9 cellular contexts compared by ENCODE assay signal in genomic region chr2:100882645-100883613, GRCh38.
DNase-seq lines count a peak whose midpoint lies in the region; ATAC-seq and TF ChIP-seq lines count a peak whose summit lies in the region.
"Had no signal": no experiment of that assay in that cellular context is flagged by ENCODE, and none has a peak within 500 bp of the region (broad histone marks: within the 10 kb centered on the region; RNA-seq: fewer than 3 reads in every experiment).

No MANE protein-coding gene starts in this region.

- TF ChIP-seq CTCF in liver (IDR thresholded peaks at IDR 0.05; ENCODE audit: low read depth, low read length, missing input control) = no peak
- TF ChIP-seq CTCF in chondrocyte (IDR thresholded peaks at IDR 0.05) = no peak

- no peaks in the 10 kb centered on the region for H3K36me3 ChIP-seq in liver (ENCODE audit: control insufficient read depth in 4 of 4, insufficient read depth in 3 of 4, low read depth in 1 of 4, low read length in 3 of 4)
- no peaks in the 10 kb centered on the region for H3K36me3 ChIP-seq in CD4-positive, alpha-beta memory T cell (ENCODE audit: insufficient read depth, low read length)

- no peaks in the 10 kb centered on the region for H3K9me3 ChIP-seq in liver (ENCODE audit: control insufficient read depth in 4 of 4, low read length in 3 of 4)
- no peaks in the 10 kb centered on the region for H3K9me3 ChIP-seq in CD4-positive, alpha-beta memory T cell (ENCODE audit: control insufficient read depth in 1 of 2, low read length in 2 of 2)

- intact Hi-C loops in CD4-positive, alpha-beta memory T cell (cut with micrococcal nuclease) = no loop called here

- H3K4me3 ChIP-seq in liver (ENCODE audit: low read depth in 1 of 3, low read length in 3 of 3) = no peak overlapping the region
- H3K4me3 ChIP-seq in CD4-positive, alpha-beta memory T cell (ENCODE audit: low read length in 2 of 2) = no peak overlapping the region

- DNase-seq in DMS53 treated with DMSO at 0.1 percent for 48 hours (lab: John Stamatoyannopoulos, UW; ENCODE audit: unreplicated experiment) = peak; percentile 35
- DNase-seq in NCI-H1436 treated with DMSO at 0.1 percent for 48 hours (lab: John Stamatoyannopoulos, UW) = no peak
- DNase-seq in CD1c-positive myeloid dendritic cell (ENCODE audit: extremely low spot score) = no peak
- no peak for DNase-seq in CD4-positive, alpha-beta memory T cell
- no peak for DNase-seq in chondrocyte (ENCODE audit: low spot score)
- DNase-seq: NK-92 treated with Interleukin-12 subunit alpha and Interleukin-12 subunit beta, amount 100 ng/mL, for 24 hours had no signal

- peaks cover 3% of the 10 kb centered on the region for H3K4me1 Mint-ChIP-seq in activated T-helper 17 cell treated with anti-CD3 and anti-CD28 coated beads, Interleukin-2, amount 50 U/mL, for 72 hours
- H3K4me1 Mint-ChIP-seq in CD4-positive, alpha-beta memory T cell = no peaks in the 10 kb centered on the region
- H3K4me1 Mint-ChIP-seq in chondrocyte (ENCODE audit: low read depth) = peaks cover 44% of the 10 kb centered on the region

- WGBS in liver = 72% methylated on average over 11 of the region's 11 CpGs

- POLR2A ChIA-PET in CD4-positive, alpha-beta memory T cell (lab: Charles Lee; ENCODE audit: partially characterized antibody) = no interaction called here

- peak; percentile 73 to 78 for TF ChIP-seq RAD21 in liver (IDR thresholded peaks at IDR 0.05)

- H3K9me3 Mint-ChIP-seq in activated T-helper 17 cell treated with anti-CD3 and anti-CD28 coated beads, Interleukin-2, amount 50 U/mL, for 72 hours = no peaks in the 10 kb centered on the region
- no peaks in the 10 kb centered on the region for H3K9me3 Mint-ChIP-seq in CD4-positive, alpha-beta memory T cell
- no peaks in the 10 kb centered on the region for H3K9me3 Mint-ChIP-seq in chondrocyte (ENCODE audit: low read depth)

- peak overlapping the region; percentile 68 to 80 for H3K27ac ChIP-seq in liver (ENCODE audit: low read depth in 1 of 2, low read length in 2 of 2)
- no peak overlapping the region for H3K27ac ChIP-seq in CD4-positive, alpha-beta memory T cell (ENCODE audit: low read depth, low read length)

- H3K36me3 Mint-ChIP-seq in activated T-helper 17 cell treated with anti-CD3 and anti-CD28 coated beads, Interleukin-2, amount 50 U/mL, for 72 hours (ENCODE audit: low read depth) = no peaks in the 10 kb centered on the region
- H3K36me3 Mint-ChIP-seq in CD4-positive, alpha-beta memory T cell = no peaks in the 10 kb centered on the region
- no peaks in the 10 kb centered on the region for H3K36me3 Mint-ChIP-seq in chondrocyte (ENCODE audit: low read depth)

- H3K27me3 Mint-ChIP-seq in activated T-helper 17 cell treated with anti-CD3 and anti-CD28 coated beads, Interleukin-2, amount 50 U/mL, for 72 hours = no peaks in the 10 kb centered on the region
- peaks cover 0 to 2% of the 10 kb centered on the region in 2 donors for H3K27me3 Mint-ChIP-seq in CD4-positive, alpha-beta memory T cell
- no peaks in the 10 kb centered on the region for H3K27me3 Mint-ChIP-seq in chondrocyte (ENCODE audit: low read depth)

- H3K4me3 Mint-ChIP-seq in activated T-helper 17 cell treated with anti-CD3 and anti-CD28 coated beads, Interleukin-2, amount 50 U/mL, for 72 hours = no peak overlapping the region
- no peak overlapping the region for H3K4me3 Mint-ChIP-seq in CD4-positive, alpha-beta memory T cell
- no peak overlapping the region for H3K4me3 Mint-ChIP-seq in chondrocyte (ENCODE audit: unreplicated experiment)

- no peaks in the 10 kb centered on the region for H3K27me3 ChIP-seq in liver (ENCODE audit: control insufficient read depth in 4 of 4, insufficient read depth in 4 of 4, low read length in 3 of 4)
- H3K27me3 ChIP-seq in CD4-positive, alpha-beta memory T cell (ENCODE audit: insufficient read depth, low read length) = no peaks in the 10 kb centered on the region

- peak; percentile 67 for ATAC-seq in HG02588 (IDR thresholded peaks at IDR 0.05; ENCODE audit: unreplicated experiment)
- peak; percentile 92 for ATAC-seq in activated T-helper 17 cell treated with anti-CD3 and anti-CD28 coated beads, Interleukin-2, amount 50 U/mL, for 72 hours (replicated peaks)

- no peak overlapping the region for H3K27ac Mint-ChIP-seq in activated T-helper 17 cell treated with anti-CD3 and anti-CD28 coated beads, Interleukin-2, amount 50 U/mL, for 72 hours
- no peak overlapping the region for H3K27ac Mint-ChIP-seq in CD4-positive, alpha-beta memory T cell
- H3K27ac Mint-ChIP-seq in chondrocyte (ENCODE audit: unreplicated experiment) = no peak overlapping the region

- H3K9ac ChIP-seq in liver (ENCODE audit: low read depth in 1 of 2, low read length in 2 of 2) = no peak overlapping the region

- peaks cover 14 to 22% (median 16%) of the 10 kb centered on the region in 4 donors for H3K4me1 ChIP-seq in liver (ENCODE audit: control insufficient read depth in 4 of 4, insufficient read depth in 4 of 4, low read length in 3 of 4)
- H3K4me1 ChIP-seq in CD4-positive, alpha-beta memory T cell (ENCODE audit: insufficient read depth, low read length) = no peaks in the 10 kb centered on the region

- CTCF ChIA-PET in CD4-positive, alpha-beta memory T cell (lab: Charles Lee; ENCODE audit: partially characterized antibody) = interaction anchor here (1.6 kb wide), 1 partner anchor 104 kb away, joined by 4 read pairs; no protein-coding TSS in a partner anchor

TF ChIP-seq in liver, 16 proteins besides CTCF, POLR2A, EP300 and RAD21:
- peak; percentile 90 for TF ChIP-seq ZBTB33 (IDR thresholded peaks at IDR 0.05)
- TF ChIP-seq, protein P1, sequence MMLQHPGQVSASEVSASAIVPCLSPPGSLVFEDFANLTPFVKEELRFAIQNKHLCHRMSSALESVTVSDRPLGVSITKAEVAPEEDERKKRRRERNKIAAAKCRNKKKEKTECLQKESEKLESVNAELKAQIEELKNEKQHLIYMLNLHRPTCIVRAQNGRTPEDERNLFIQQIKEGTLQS (IDR thresholded peaks at IDR 0.05) = peak; percentile 95
- TF ChIP-seq FOXA1 (IDR thresholded peaks at IDR 0.05) = peak; percentile 80
- peak; percentile 100 for TF ChIP-seq HNF4A (conservative IDR thresholded peaks at IDR 0.05)
- TF ChIP-seq NR2F2 (IDR thresholded peaks at IDR 0.05) = peak; percentile 84
- TF ChIP-seq JUND (IDR thresholded peaks at IDR 0.05) = peak; percentile 96 to 97
- TF ChIP-seq, protein P2, sequence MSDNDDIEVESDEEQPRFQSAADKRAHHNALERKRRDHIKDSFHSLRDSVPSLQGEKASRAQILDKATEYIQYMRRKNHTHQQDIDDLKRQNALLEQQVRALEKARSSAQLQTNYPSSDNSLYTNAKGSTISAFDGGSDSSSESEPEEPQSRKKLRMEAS (IDR thresholded peaks at IDR 0.05) = peak; percentile 94
- peak; percentile 97 for TF ChIP-seq SP1 (IDR thresholded peaks at IDR 0.05)
- TF ChIP-seq RXRA (IDR thresholded peaks at IDR 0.05) = peak; percentile 100
- TF ChIP-seq HNF4G (IDR thresholded peaks at IDR 0.05) = peak; percentile 98
- no peak for TF ChIP-seq TAF1 (conservative IDR thresholded peaks at IDR 0.05)
- TF ChIP-seq FOXA2 (IDR thresholded peaks at IDR 0.05) = peak; percentile 63
- TF ChIP-seq, protein P3, sequence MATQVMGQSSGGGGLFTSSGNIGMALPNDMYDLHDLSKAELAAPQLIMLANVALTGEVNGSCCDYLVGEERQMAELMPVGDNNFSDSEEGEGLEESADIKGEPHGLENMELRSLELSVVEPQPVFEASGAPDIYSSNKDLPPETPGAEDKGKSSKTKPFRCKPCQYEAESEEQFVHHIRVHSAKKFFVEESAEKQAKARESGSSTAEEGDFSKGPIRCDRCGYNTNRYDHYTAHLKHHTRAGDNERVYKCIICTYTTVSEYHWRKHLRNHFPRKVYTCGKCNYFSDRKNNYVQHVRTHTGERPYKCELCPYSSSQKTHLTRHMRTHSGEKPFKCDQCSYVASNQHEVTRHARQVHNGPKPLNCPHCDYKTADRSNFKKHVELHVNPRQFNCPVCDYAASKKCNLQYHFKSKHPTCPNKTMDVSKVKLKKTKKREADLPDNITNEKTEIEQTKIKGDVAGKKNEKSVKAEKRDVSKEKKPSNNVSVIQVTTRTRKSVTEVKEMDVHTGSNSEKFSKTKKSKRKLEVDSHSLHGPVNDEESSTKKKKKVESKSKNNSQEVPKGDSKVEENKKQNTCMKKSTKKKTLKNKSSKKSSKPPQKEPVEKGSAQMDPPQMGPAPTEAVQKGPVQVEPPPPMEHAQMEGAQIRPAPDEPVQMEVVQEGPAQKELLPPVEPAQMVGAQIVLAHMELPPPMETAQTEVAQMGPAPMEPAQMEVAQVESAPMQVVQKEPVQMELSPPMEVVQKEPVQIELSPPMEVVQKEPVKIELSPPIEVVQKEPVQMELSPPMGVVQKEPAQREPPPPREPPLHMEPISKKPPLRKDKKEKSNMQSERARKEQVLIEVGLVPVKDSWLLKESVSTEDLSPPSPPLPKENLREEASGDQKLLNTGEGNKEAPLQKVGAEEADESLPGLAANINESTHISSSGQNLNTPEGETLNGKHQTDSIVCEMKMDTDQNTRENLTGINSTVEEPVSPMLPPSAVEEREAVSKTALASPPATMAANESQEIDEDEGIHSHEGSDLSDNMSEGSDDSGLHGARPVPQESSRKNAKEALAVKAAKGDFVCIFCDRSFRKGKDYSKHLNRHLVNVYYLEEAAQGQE (IDR thresholded peaks at IDR 0.05) = peak; percentile 84
- TF ChIP-seq GABPA (IDR thresholded peaks at IDR 0.05 in 1 of 2, conservative IDR thresholded peaks at IDR 0.05 in 1 of 2) = peak in 1 of 2 donors; percentile 54
- peak in 1 of 2 donors; percentile 70 for TF ChIP-seq EGR1 (IDR thresholded peaks at IDR 0.05; ENCODE audit: low read depth in 2 of 2)
- TF ChIP-seq YY1 (IDR thresholded peaks at IDR 0.05) = peak; percentile 77
